ENCODE assay signal across 9 cellular contexts in genomic region chr21:45818276-45818903, GRCh38.
DNase-seq lines count a peak whose midpoint lies in the region; ATAC-seq and TF ChIP-seq lines count a peak whose summit lies in the region.
"Had no signal": no experiment of that assay in that cellular context is flagged by ENCODE, and none has a peak within 500 bp of the region (broad histone marks: within the 10 kb centered on the region; RNA-seq: fewer than 3 reads in every experiment).

No MANE protein-coding gene starts in this region.

- no peaks in the 10 kb centered on the region for H3K9me3 ChIP-seq in CD4-positive, CD25-positive, alpha-beta regulatory T cell (ENCODE audit: control insufficient read depth in 2 of 2, low read length in 2 of 2)

- H3K27ac Mint-ChIP-seq in CD4-positive, CD25-positive, alpha-beta regulatory T cell, result peak overlapping the region; percentile 37 to 74 (median 55)
- H3K27ac Mint-ChIP-seq in glutamatergic neuron (ENCODE audit: unreplicated experiment), result no peak overlapping the region

- TF ChIP-seq CTCF in HFF-Myc (IDR thresholded peaks at IDR 0.05; ENCODE audit: low read depth, low read length, missing control alignments), result no peak
- no peak for TF ChIP-seq CTCF in glutamatergic neuron (IDR thresholded peaks at IDR 0.05; ENCODE audit: partially characterized antibody, unreplicated experiment)

- peaks cover 9% of the 10 kb centered on the region for H3K4me1 ChIP-seq in CD4-positive, CD25-positive, alpha-beta regulatory T cell (ENCODE audit: control insufficient read depth, insufficient read depth, low read length, poor library complexity, severe bottlenecking)

- ATAC-seq in CD4-positive, CD25-positive, alpha-beta regulatory T cell (ENCODE audit: low read depth in 2 of 2), result no peak
- ATAC-seq in GM19455 (IDR thresholded peaks at IDR 0.05; ENCODE audit: unreplicated experiment) (no peak), GM21576 (IDR thresholded peaks at IDR 0.05; ENCODE audit: unreplicated experiment) (no peak)

- no peaks in the 10 kb centered on the region for H3K27me3 Mint-ChIP-seq in CD4-positive, CD25-positive, alpha-beta regulatory T cell
- peaks cover 5% of the 10 kb centered on the region for H3K27me3 Mint-ChIP-seq in glutamatergic neuron (ENCODE audit: unreplicated experiment)

- no peak overlapping the region for H3K4me3 ChIP-seq in CD4-positive, CD25-positive, alpha-beta regulatory T cell (ENCODE audit: low read depth, low read length)
- no peak overlapping the region for H3K4me3 ChIP-seq in HFF-Myc (replicated peaks; ENCODE audit: low read depth, low read length)

- H3K9me3 Mint-ChIP-seq in CD4-positive, CD25-positive, alpha-beta regulatory T cell, result no peaks in the 10 kb centered on the region
- peaks cover 2% of the 10 kb centered on the region for H3K9me3 Mint-ChIP-seq in glutamatergic neuron (ENCODE audit: unreplicated experiment)

- no peaks in the 10 kb centered on the region for H3K36me3 ChIP-seq in CD4-positive, CD25-positive, alpha-beta regulatory T cell (ENCODE audit: control insufficient read depth, insufficient read depth, low read length)

- no peaks in the 10 kb centered on the region for H3K27me3 ChIP-seq in CD4-positive, CD25-positive, alpha-beta regulatory T cell (ENCODE audit: control insufficient read depth, insufficient read depth, low read length)

- peak overlapping the region in 1 of 4 donors; percentile 22 for H3K4me3 Mint-ChIP-seq in CD4-positive, CD25-positive, alpha-beta regulatory T cell
- no peak overlapping the region for H3K4me3 Mint-ChIP-seq in glutamatergic neuron (ENCODE audit: unreplicated experiment)

- H3K36me3 Mint-ChIP-seq in CD4-positive, CD25-positive, alpha-beta regulatory T cell, result no peaks in the 10 kb centered on the region
- no peaks in the 10 kb centered on the region for H3K36me3 Mint-ChIP-seq in glutamatergic neuron (ENCODE audit: unreplicated experiment)

- peaks cover 0 to 19% (median 13%) of the 10 kb centered on the region in 4 donors for H3K4me1 Mint-ChIP-seq in CD4-positive, CD25-positive, alpha-beta regulatory T cell
- peaks cover 29% of the 10 kb centered on the region for H3K4me1 Mint-ChIP-seq in glutamatergic neuron (ENCODE audit: low read depth, unreplicated experiment)

- peak in 1 of 3 donors; percentile 20 for DNase-seq in CD4-positive, CD25-positive, alpha-beta regulatory T cell
- peak; percentile 67 for DNase-seq in HFF-Myc (ENCODE audit: extremely low read depth, low read depth)
- DNase-seq in activated CD4-positive, alpha-beta T cell treated with anti-CD3 and anti-CD28 coated beads, Interleukin-2, amount 50 U/mL, for 24 hours (ENCODE audit: low read depth in 1 of 2, low spot score in 1 of 2), result peak; percentile 13 to 55
- DNase-seq in iris pigment epithelial cell (ENCODE audit: low read depth), result peak; percentile 90
- DNase-seq in glutamatergic neuron, result no peak
- DNase-seq in DMS153 (lab: John Stamatoyannopoulos, UW), result no peak
- DNase-seq: occipital lobe had no signal

- no peak overlapping the region for H3K27ac ChIP-seq in CD4-positive, CD25-positive, alpha-beta regulatory T cell (ENCODE audit: insufficient read depth, low read length, poor library complexity, severe bottlenecking)

Comparison
In these comparisons a context has a peak if more than half of its experiments do, and no peak if none do; other contexts are left out.
1. DNase-seq: peak in HFF-Myc (single experiment), activated CD4-positive, alpha-beta T cell treated with anti-CD3 and anti-CD28 coated beads, Interleukin-2, amount 50 U/mL, for 24 hours (2 of 2) and iris pigment epithelial cell (single experiment); none in glutamatergic neuron (single experiment) and DMS153 (single experiment).